In genomic region chr2:2822143-2822542, GRCh38 we compare ENCODE assay signal across 8 cellular contexts.
"Had no signal": no experiment of that assay in that cellular context is flagged by ENCODE, and none has a peak within 500 bp of the region (broad histone marks: within the 10 kb centered on the region; RNA-seq: fewer than 3 reads in every experiment).

No MANE protein-coding gene starts in this region.

- FAIRE-seq: G401.6, GM12878, GM12891, GM12892, GM18507, GM19239 had no signal

- DNase-seq: GDM1, GF-D8 had no signal

- ATAC-seq: GM12878 had no signal

- H3K4me3 ChIP-seq: GM12878 had no signal
